Comparison of ENCODE assay signal across 9 cellular contexts in the genomic region with DNA sequence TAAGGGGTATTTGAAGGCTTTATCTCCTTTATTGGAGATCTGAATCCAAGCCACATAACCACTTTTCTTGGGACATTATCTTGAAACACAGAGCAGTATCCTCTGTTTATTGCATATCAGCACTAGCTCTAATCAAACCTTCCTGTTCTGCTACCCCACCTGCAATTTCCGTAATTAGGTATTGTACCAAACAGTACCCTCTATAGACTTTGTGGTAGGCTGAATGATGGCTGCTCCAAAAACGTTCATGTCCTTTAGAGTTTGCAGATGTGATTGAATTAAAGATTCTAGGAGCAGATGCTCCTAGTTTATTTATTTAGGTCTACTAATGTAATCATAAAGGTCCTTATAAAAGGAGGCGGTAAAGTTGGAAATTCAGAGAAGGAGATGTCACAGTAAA.
"Had no signal": no experiment of that assay in that cellular context is flagged by ENCODE, and none has a peak within 500 bp of the region (broad histone marks: within the 10 kb centered on the region; RNA-seq: fewer than 3 reads in every experiment).

No MANE protein-coding gene starts in this region.

- H3K36me3 ChIP-seq: HAP-1 had no signal

- H3K27ac ChIP-seq: GM23248, HL-60 had no signal

- H3K4me1 ChIP-seq: HAP-1 had no signal

- H2AFZ ChIP-seq: GM23248 had no signal

- H3K9me3 ChIP-seq: HAP-1 had no signal

- DNase-seq: GM23248, GOT3, H7, HFFc6, KBM-7 had no signal

- H3K9ac ChIP-seq: GM23248 had no signal

- H3K4me3 ChIP-seq: GM23248, HAP-1 had no signal

- ATAC-seq: HCT116, HepG2 had no signal
